ENCODE assay signal across 18 cellular contexts in the genomic region with DNA sequence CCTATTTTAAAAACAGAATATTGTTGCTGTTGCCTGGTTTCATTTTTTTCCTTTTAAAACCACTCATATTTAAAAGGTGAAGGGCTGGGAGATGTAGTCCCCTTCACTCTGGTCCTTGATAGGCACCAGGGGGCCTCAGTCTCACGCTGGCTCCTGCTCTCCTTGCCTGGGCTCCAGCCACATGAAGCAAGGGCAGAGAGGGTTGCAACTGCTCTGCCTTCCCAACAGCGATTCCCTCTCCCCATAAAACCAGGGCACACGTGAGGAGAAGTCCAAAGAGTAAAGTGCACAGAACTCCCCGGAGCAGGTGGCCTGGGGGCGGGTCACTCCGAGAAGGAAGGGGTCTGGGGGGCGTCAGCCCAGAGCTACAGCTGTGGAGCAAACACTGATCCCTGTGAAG. TPM values are rescaled to one million over a fixed set of nuclear protein-coding genes. Genes with fewer than 3 reads are reported as not detected.
A peak's percentile ranks its signal among the peaks of the same experiment; 100 is the strongest.
DNase-seq lines count a peak whose midpoint lies in the region; ATAC-seq and TF ChIP-seq lines count a peak whose summit lies in the region.
"Had no signal": no experiment of that assay in that cellular context is flagged by ENCODE, and none has a peak within 500 bp of the region (broad histone marks: within the 10 kb centered on the region; RNA-seq: fewer than 3 reads in every experiment).

No MANE protein-coding gene starts in this region.

- no peak; the same call in 1 of the 2 replicates for TF ChIP-seq CTCF in HFFc6 (IDR thresholded peaks at IDR 0.05)
- peak; percentile 4 for TF ChIP-seq CTCF in choroid plexus epithelial cell (conservative IDR thresholded peaks at IDR 0.05; ENCODE audit: low read depth, low read length)
- TF ChIP-seq CTCF in stomach (IDR thresholded peaks at IDR 0.05): no peak

- peak overlapping the region; percentile 81; the same call in 1 of the 2 replicates for H3K27ac Mint-ChIP-seq in HFFc6

- no peak overlapping the region for H3K4me3 ChIP-seq in choroid plexus epithelial cell (ENCODE audit: low read depth, low read length)
- peak overlapping the region in 1 of 3 donors; percentile 17 for H3K4me3 ChIP-seq in skeletal muscle tissue (ENCODE audit: low read length in 3 of 3)
- H3K4me3 ChIP-seq in stomach: no peak overlapping the region
- H3K4me3 ChIP-seq: PC-9 had no signal

- no peak for TF ChIP-seq POLR2A in stomach (IDR thresholded peaks at IDR 0.05)

- DNase-seq in HFFc6 (no peak), choroid plexus epithelial cell (ENCODE audit: low read depth) (no peak), left colon (no peak), stomach (no peak), UCSD-AML1 (lab: John Stamatoyannopoulos, UW; ENCODE audit: unreplicated experiment) (no peak), occipital lobe (lab: John Stamatoyannopoulos, UW) (no peak)
- DNase-seq: CD8-positive, alpha-beta memory T cell; GF-D8; Karpas-422; MM.1S; NCI-H1105 treated with DMSO at 0.1 percent for 48 hours; NCI-H187; NCI-H2171; NCI-H774; PC-9; SHP77 treated with DMSO at 0.1 percent for 48 hours had no signal

- no peaks in the 10 kb centered on the region for H3K27me3 ChIP-seq in skeletal muscle tissue (ENCODE audit: control insufficient read depth in 3 of 3, insufficient read depth in 3 of 3, low read length in 3 of 3)
- H3K27me3 ChIP-seq in stomach: no peaks in the 10 kb centered on the region

- peaks cover 46% of the 10 kb centered on the region for H3K4me1 Mint-ChIP-seq in HFFc6 (ENCODE audit: low read depth)

- no peak for TF ChIP-seq EP300 in stomach (IDR thresholded peaks at IDR 0.05)

- H3K9me3 ChIP-seq in skeletal muscle tissue (ENCODE audit: control insufficient read depth in 3 of 3, low read length in 3 of 3) (no peaks in the 10 kb centered on the region), stomach (no peaks in the 10 kb centered on the region)

- peak overlapping the region; percentile 34 to 77 (median 62) for H3K9ac ChIP-seq in skeletal muscle tissue (ENCODE audit: low read depth in 1 of 3, low read length in 3 of 3)

- H3K27ac ChIP-seq in skeletal muscle tissue (ENCODE audit: low read depth, low read length) (peak overlapping the region; percentile 77), stomach (no peak overlapping the region)
- H3K27ac ChIP-seq: PC-9 had no signal

- 65 to 91% (median 83%) methylated on average over 7 of the region's 7 CpGs for WGBS in stomach, 5 donors

- H3K9me3 Mint-ChIP-seq in HFFc6: no peaks in the 10 kb centered on the region
- H3K9me3 Mint-ChIP-seq: CD8-positive, alpha-beta memory T cell had no signal

- ATAC-seq in left colon: peak; percentile 59

- no peaks in the 10 kb centered on the region; the same call in 1 of the 2 replicates for H3K27me3 Mint-ChIP-seq in HFFc6 (ENCODE audit: insufficient read depth)
- H3K27me3 Mint-ChIP-seq: B cell; CD8-positive, alpha-beta memory T cell had no signal

- intact Hi-C loops in left colon (cut with DNase I, micrococcal nuclease): no loop called here
- intact Hi-C loops in stomach (cut with DNase I; ENCODE audit: low total_unique reads): no loop called here

- H3K36me3 ChIP-seq in skeletal muscle tissue (ENCODE audit: control insufficient read depth in 3 of 3, insufficient read depth in 3 of 3, low read length in 3 of 3) (peaks cover 18 to 28% (median 26%) of the 10 kb centered on the region in 3 donors), stomach (peaks cover 39 to 70% (median 69%) of the 10 kb centered on the region in 4 donors)

- H3K4me1 ChIP-seq in skeletal muscle tissue (ENCODE audit: control insufficient read depth in 3 of 3, insufficient read depth in 3 of 3, low read length in 3 of 3) (peaks cover 66 to 86% (median 81%) of the 10 kb centered on the region in 3 donors), stomach (peaks cover 6 to 53% (median 18%) of the 10 kb centered on the region in 4 donors)

- H3K36me3 Mint-ChIP-seq in HFFc6 (ENCODE audit: low read depth): peaks cover 23% of the 10 kb centered on the region

- no peak overlapping the region for H3K4me3 Mint-ChIP-seq in HFFc6
- H3K4me3 Mint-ChIP-seq: B cell; CD8-positive, alpha-beta memory T cell had no signal

RNA-seq across cellular contexts. Expression of gene TMEM127, which starts 12.8 kb away (rescaled TPM):
- total RNA-seq in HFFc6 (2021; fragmentation: NEBNext Ultra II Directional; extraction: Animal tissue kit (Norgen Biotek cat#: 25700)): 10 to 100 TPM; 57.6 to 84.6 (median 71.1) TPM
- 100 to 1,000 TPM in 1 of 2 donors, 10 to 100 TPM in 1; 86.2 to 111 TPM for total RNA-seq in left colon
- total RNA-seq in skeletal muscle tissue: 8.9 TPM
- total RNA-seq in stomach: 10 to 100 TPM in 4 of 5 donors, 1 to 10 TPM in 1; 5.8 to 51.6 (median 21.9) TPM
- polyA plus RNA-seq in stomach: 10 to 100 TPM in 1 of 3 donors, 1 to 10 TPM in 2; 5.7 to 11.4 (median 9.6) TPM
- total RNA-seq in occipital lobe: 19.7 TPM

RNA-seq across cellular contexts. Expression of gene CIAO1, which starts 13.0 kb away (rescaled TPM):
- 10 to 100 TPM; 54.9 to 71.4 (median 60.4) TPM for total RNA-seq in HFFc6 (2021; fragmentation: NEBNext Ultra II Directional; extraction: Animal tissue kit (Norgen Biotek cat#: 25700))
- total RNA-seq in left colon (10 to 100 TPM; 61.7 to 68.8 TPM), skeletal muscle tissue (51.1 TPM), stomach (100 to 1,000 TPM in 2 of 5 donors, 10 to 100 TPM in 3; 58.3 to 161 (median 95.3) TPM), occipital lobe (80.3 TPM)
- 10 to 100 TPM; 29.3 to 43.4 (median 42.3) TPM for polyA plus RNA-seq in stomach

RNA-seq across cellular contexts. Expression of gene STARD7, which starts 44.4 kb away (rescaled TPM):
- total RNA-seq in HFFc6 (2021; fragmentation: NEBNext Ultra II Directional; extraction: Animal tissue kit (Norgen Biotek cat#: 25700)): 100 to 1,000 TPM; 167 to 195 (median 180) TPM
- total RNA-seq in left colon (100 to 1,000 TPM; 125 to 127 TPM), skeletal muscle tissue (185 TPM), stomach (100 to 1,000 TPM in 2 of 5 donors, 10 to 100 TPM in 3; 30.3 to 165 (median 87.5) TPM), occipital lobe (165 TPM)
- 10 to 100 TPM; 34.6 to 46.4 (median 43.1) TPM for polyA plus RNA-seq in stomach

RNA-seq across cellular contexts. Expression of gene SNRNP200, which starts 52.3 kb away (rescaled TPM):
- total RNA-seq in HFFc6 (2021; fragmentation: NEBNext Ultra II Directional; extraction: Animal tissue kit (Norgen Biotek cat#: 25700)): 100 to 1,000 TPM in 2 of 6 experiments, 10 to 100 TPM in 4; 88.0 to 106 (median 93.3) TPM
- total RNA-seq in left colon (10 to 100 TPM; 84.8 to 94.7 TPM), skeletal muscle tissue (60.5 TPM), stomach (100 to 1,000 TPM in 2 of 5 donors, 10 to 100 TPM in 3; 74.0 to 184 (median 88.1) TPM), occipital lobe (40.4 TPM)
- polyA plus RNA-seq in stomach: 10 to 100 TPM; 31.2 to 67.1 (median 33.8) TPM
